ENCODE assay signal across 11 cellular contexts in the genomic region with DNA sequence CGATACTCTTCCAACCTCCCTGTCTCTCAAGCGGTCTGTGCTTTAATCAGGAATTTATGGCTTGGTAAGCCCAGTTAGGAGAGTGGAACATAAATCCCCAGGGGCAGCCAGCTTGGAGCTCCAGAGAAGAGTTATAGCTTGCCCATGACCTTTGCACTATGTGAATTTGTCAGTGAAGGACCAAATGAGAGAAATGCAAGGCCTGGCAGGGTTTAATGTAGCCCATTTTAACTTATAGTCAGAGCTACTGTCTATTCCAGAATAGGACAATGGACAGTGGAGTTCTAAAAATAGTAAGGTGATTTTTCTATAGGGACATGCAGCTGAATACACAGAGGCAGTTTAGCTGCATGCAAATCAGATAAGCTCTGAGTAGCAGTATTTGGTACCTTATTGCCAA.
DNase-seq lines count a peak whose midpoint lies in the region; ATAC-seq and TF ChIP-seq lines count a peak whose summit lies in the region.
"Had no signal": no experiment of that assay in that cellular context is flagged by ENCODE, and none has a peak within 500 bp of the region (broad histone marks: within the 10 kb centered on the region; RNA-seq: fewer than 3 reads in every experiment).

No MANE protein-coding gene starts in this region.

- TF ChIP-seq CTCF in heart left ventricle (IDR thresholded peaks at IDR 0.05) = no peak
- no peak for TF ChIP-seq CTCF in MCF 10A (IDR thresholded peaks at IDR 0.05; ENCODE audit: unreplicated experiment)
- TF ChIP-seq CTCF in upper lobe of right lung (IDR thresholded peaks at IDR 0.05) = no peak

- intact Hi-C loops in heart left ventricle (cut with DNase I) = loop anchor here (2.0 to 10.0 kb wide), 16 partner anchors 35 to 228 kb away; partner anchors contain the start of gene CAV1 (in 3 of the 10)
- intact Hi-C loops in cardiac septum (cut with DNase I) = loop anchor here (1.0 kb wide), 1 partner anchor 231 kb away; no protein-coding TSS in a partner anchor
- intact Hi-C loops in MCF 10A (cut with micrococcal nuclease) = loop anchor here (1.0 to 5.0 kb wide), 3 partner anchors 70 to 215 kb away; no protein-coding TSS in a partner anchor
- intact Hi-C loops in upper lobe of right lung (cut with DNase I) = no loop called here

- POLR2A ChIA-PET in MCF 10A (lab: Yijun Ruan, JAX) = interaction anchor here (1.1 to 2.3 kb wide), 11 partner anchors 9 to 169 kb away, joined by 3 to 8 read pairs (median 6); no protein-coding TSS in a partner anchor

- peaks cover 41% of the 10 kb centered on the region for H3K4me1 Mint-ChIP-seq in MCF 10A (ENCODE audit: insufficient read depth, unreplicated experiment)

- ATAC-seq in heart left ventricle (no peak), upper lobe of right lung (no peak), GM21360 (IDR thresholded peaks at IDR 0.05; ENCODE audit: unreplicated experiment) (no peak)

- H3K36me3 Mint-ChIP-seq in MCF 10A (ENCODE audit: insufficient read depth, unreplicated experiment) = no peaks in the 10 kb centered on the region

- BruUV-seq in MCF 10A (replicated peaks; lab: Mats Ljungman, UMichigan) = no TSS peak

- 27 to 53% (median 42%) methylated on average over 2 of the region's 2 CpGs for WGBS in heart left ventricle, 4 donors
- WGBS in mesodermal cell (ENCODE audit: insufficient coverage in 2 of 2), 2 experiments = 80 to 93% methylated on average over 1 to 2 of the region's 2 CpGs

- H3K9me3 ChIP-seq in heart left ventricle = no peaks in the 10 kb centered on the region
- H3K9me3 ChIP-seq in mesodermal cell (ENCODE audit: control insufficient read depth, low read length) = no peaks in the 10 kb centered on the region
- H3K9me3 ChIP-seq in upper lobe of right lung = no peaks in the 10 kb centered on the region

- no peak for TF ChIP-seq POLR2A in heart left ventricle (IDR thresholded peaks at IDR 0.05)

- H3K27ac ChIP-seq in heart left ventricle = peak overlapping the region; percentile 70 to 95 (median 86)
- H3K27ac ChIP-seq in mesodermal cell (ENCODE audit: low read depth, low read length, severe bottlenecking) = peak overlapping the region; percentile 33
- peak overlapping the region; percentile 86 for H3K27ac ChIP-seq in upper lobe of right lung

- peaks cover 9% of the 10 kb centered on the region for H3K9me3 Mint-ChIP-seq in MCF 10A (ENCODE audit: unreplicated experiment)
- H3K9me3 Mint-ChIP-seq: activated T-cell treated with anti-CD3 and anti-CD28 coated beads, Interleukin-2, amount 50 U/mL, for 24 hours had no signal

- CTCF ChIA-PET in MCF 10A (lab: Yijun Ruan, JAX) = interaction anchor here (0.6 to 1.2 kb wide), 3 partner anchors 74 to 169 kb away, joined by 3 to 5 read pairs (median 3); no protein-coding TSS in a partner anchor

- H3K27ac Mint-ChIP-seq in MCF 10A (ENCODE audit: low read depth, unreplicated experiment) = peak overlapping the region; percentile 98
- H3K27ac Mint-ChIP-seq: activated T-cell treated with anti-CD3 and anti-CD28 coated beads, Interleukin-2, amount 50 U/mL, for 24 hours had no signal

- H3K4me1 ChIP-seq in heart left ventricle (peaks cover 3 to 69% (median 54%) of the 10 kb centered on the region in 12 donors), mesodermal cell (ENCODE audit: control insufficient read depth, insufficient read depth, low read length, poor library complexity, severe bottlenecking) (peaks cover 39% of the 10 kb centered on the region), upper lobe of right lung (peaks cover 31% of the 10 kb centered on the region)

- H3K4me3 ChIP-seq in heart left ventricle = no peak overlapping the region
- no peak overlapping the region for H3K4me3 ChIP-seq in mesodermal cell (ENCODE audit: extremely low read depth, insufficient read depth, low read length, poor library complexity, severe bottlenecking)
- H3K4me3 ChIP-seq in upper lobe of right lung = no peak overlapping the region

- H3K36me3 ChIP-seq in heart left ventricle (no peaks in the 10 kb centered on the region), mesodermal cell (ENCODE audit: control insufficient read depth, insufficient read depth, low read length) (no peaks in the 10 kb centered on the region), upper lobe of right lung (no peaks in the 10 kb centered on the region)

- no peak overlapping the region for H3K4me3 Mint-ChIP-seq in MCF 10A (ENCODE audit: unreplicated experiment)
- H3K4me3 Mint-ChIP-seq: activated T-cell treated with anti-CD3 and anti-CD28 coated beads, Interleukin-2, amount 50 U/mL, for 24 hours had no signal

- DNase-seq in heart left ventricle (no peak), cardiac septum (ENCODE audit: low spot score) (no peak), MCF 10A (ENCODE audit: unreplicated experiment) (no peak), upper lobe of right lung (no peak), MV-4-11 (lab: John Stamatoyannopoulos, UW) (no peak), SW 1271 (lab: John Stamatoyannopoulos, UW) (no peak)
- DNase-seq: activated T-cell treated with anti-CD3 and anti-CD28 coated beads, Interleukin-2, amount 50 U/mL, for 24 hours; head of caudate nucleus; NCI-H1092 treated with DMSO at 0.1 percent for 48 hours had no signal

- H3K27me3 ChIP-seq in heart left ventricle = no peaks in the 10 kb centered on the region
- no peaks in the 10 kb centered on the region for H3K27me3 ChIP-seq in upper lobe of right lung

- no peaks in the 10 kb centered on the region for H3K27me3 Mint-ChIP-seq in MCF 10A (ENCODE audit: insufficient read depth, unreplicated experiment)

Comparison
In these comparisons a context has a peak if more than half of its experiments do, and no peak if none do; other contexts are left out.
1. H3K27ac ChIP-seq: peak in every context shown above with its lines; median percentile 86 in heart left ventricle; 86 in upper lobe of right lung; 33 in mesodermal cell.